23 cellular contexts compared by ENCODE assay signal in genomic region chr16:13242201-13242600, GRCh38.
"Had no signal": no experiment of that assay in that cellular context is flagged by ENCODE, and none has a peak within 500 bp of the region (broad histone marks: within the 10 kb centered on the region; RNA-seq: fewer than 3 reads in every experiment).

No MANE protein-coding gene starts in this region.

- H3K27ac ChIP-seq: coronary artery, dorsolateral prefrontal cortex, esophagus squamous epithelium, gastrocnemius medialis, heart right ventricle, left lung, lower lobe of right lung had no signal

- H3K36me3 ChIP-seq: esophagus squamous epithelium, gastrocnemius medialis, heart right ventricle, left lung, lower lobe of right lung had no signal

- ATAC-seq: gastrocnemius medialis, heart right ventricle, left cardiac atrium, left lung, left ventricle myocardium superior, lower lobe of right lung had no signal

- H3K27me3 ChIP-seq: dorsolateral prefrontal cortex, esophagus squamous epithelium, gastrocnemius medialis, left lung had no signal

- H3K4me3 ChIP-seq: coronary artery, dorsolateral prefrontal cortex, esophagus squamous epithelium, gastrocnemius medialis, heart right ventricle, left lung, lower lobe of right lung had no signal

- FAIRE-seq: colon, endothelial cell of umbilical vein, islet of Langerhans, keratinocyte had no signal

- DNase-seq: dermis blood vessel endothelial cell; dorsolateral prefrontal cortex; effector CD4-positive, alpha-beta T cell; effector memory CD4-positive, alpha-beta T cell; esophagus squamous epithelium; foreskin fibroblast; foreskin melanocyte; gastrocnemius medialis; glutamatergic neuron; head of caudate nucleus; heart right ventricle; hippocampal formation; left cardiac atrium; left lung; left ventricle myocardium superior; lower lobe of right lung; mesenchymal stem cell; midbrain had no signal

- H3K4me1 ChIP-seq: esophagus squamous epithelium, gastrocnemius medialis, heart right ventricle, left lung, lower lobe of right lung had no signal
